ENCODE assay signal across 8 cellular contexts in genomic region chr5:138789771-138790242, GRCh38. TPM values are rescaled to one million over a fixed set of nuclear protein-coding genes. Genes with fewer than 3 reads are reported as not detected.
A peak's percentile ranks its signal among the peaks of the same experiment; 100 is the strongest.
DNase-seq lines count a peak whose midpoint lies in the region; ATAC-seq, FAIRE-seq and TF ChIP-seq lines count a peak whose summit lies in the region.

No MANE protein-coding gene starts in this region.

- no peaks in the 10 kb centered on the region for H3K9me3 ChIP-seq in NT2/D1 (ENCODE audit: insufficient read depth, low read length)

- peaks cover 2% of the 10 kb centered on the region for H3K4me1 ChIP-seq in NT2/D1 (ENCODE audit: insufficient read depth, insufficient read length)

- no peak overlapping the region for H3K9ac ChIP-seq in NT2/D1 (ENCODE audit: insufficient read length, low read depth)

- H3K9me3 Mint-ChIP-seq in neural crest cell, result no peaks in the 10 kb centered on the region

- no peaks in the 10 kb centered on the region for H3K27me3 Mint-ChIP-seq in neural crest cell (ENCODE audit: low read depth)

- H3K27me3 ChIP-seq in NT2/D1 (ENCODE audit: insufficient read depth, insufficient read length), result no peaks in the 10 kb centered on the region

- no peak overlapping the region for H3K4me3 Mint-ChIP-seq in neural crest cell

- H3K36me3 ChIP-seq in NT2/D1 (ENCODE audit: insufficient read depth, insufficient read length, low read length), result peaks cover 30% of the 10 kb centered on the region

- peak; percentile 48 for DNase-seq in CD1c-positive myeloid dendritic cell (ENCODE audit: extremely low spot score)
- DNase-seq in GM18507 (ENCODE audit: extremely low spot score, insufficient read length, low read depth), result peak; percentile 22
- DNase-seq in NT2/D1 (ENCODE audit: low read depth, low spot score), result peak; percentile 11
- peak; percentile 42 for DNase-seq in epithelial cell of esophagus (ENCODE audit: low read depth)
- DNase-seq in neural crest cell (ENCODE audit: low read depth, low spot score), result no peak
- no peak for DNase-seq in NCI-H774 (lab: John Stamatoyannopoulos, UW)
- no peak for DNase-seq in AG20443 (ENCODE audit: low spot score)

- no peak overlapping the region for H3K4me3 ChIP-seq in NT2/D1 (ENCODE audit: insufficient read length, low read depth)
- H3K4me3 ChIP-seq in epithelial cell of esophagus (ENCODE audit: low read length), result no peak overlapping the region

- no peak for ATAC-seq in GM21447 (IDR thresholded peaks at IDR 0.05; ENCODE audit: unreplicated experiment)

- H3K4me1 Mint-ChIP-seq in neural crest cell, result peaks cover 39% of the 10 kb centered on the region

- FAIRE-seq in GM18507 (lab: Jason Lieb, UNC), result peak; percentile 80

- TF ChIP-seq CTCF in epithelial cell of esophagus (IDR thresholded peaks at IDR 0.05; ENCODE audit: insufficient read depth, low read depth, low read length, missing control alignments) (peak; percentile 62), neural crest cell (conservative IDR thresholded peaks at IDR 0.05) (peak; percentile 70)

- no peak overlapping the region for H3K27ac Mint-ChIP-seq in neural crest cell (ENCODE audit: unreplicated experiment)

- no peaks in the 10 kb centered on the region for H3K36me3 Mint-ChIP-seq in neural crest cell (ENCODE audit: low read depth)

RNA-seq across cellular contexts. Expression of gene CTNNA1, which starts 36.6 kb away (rescaled TPM):
- total RNA-seq in neural crest cell, result 282 and 292 TPM in 2 replicates

Comparison
In these comparisons a context has a peak if more than half of its experiments do, and no peak if none do; other contexts are left out.
1. DNase-seq: peak in CD1c-positive myeloid dendritic cell (single experiment), GM18507 (single experiment), NT2/D1 (single experiment) and epithelial cell of esophagus (single experiment); none in neural crest cell (single experiment), NCI-H774 (single experiment) and AG20443 (single experiment).